ENCODE assay signal across 8 cellular contexts in genomic region chr17:80866050-80866793, GRCh38.
DNase-seq lines count a peak whose midpoint lies in the region; ATAC-seq and TF ChIP-seq lines count a peak whose summit lies in the region.

No MANE protein-coding gene starts in this region.

- H3K27me3 Mint-ChIP-seq in activated CD4-positive, alpha-beta memory T cell treated with anti-CD3 and anti-CD28 coated beads for 36 hours: no peaks in the 10 kb centered on the region
- H3K27me3 Mint-ChIP-seq in effector memory CD8-positive, alpha-beta T cell: no peaks in the 10 kb centered on the region
- H3K27me3 Mint-ChIP-seq in mesothelial cell of epicardium (ENCODE audit: low read depth): no peaks in the 10 kb centered on the region

- H3K4me1 Mint-ChIP-seq in activated CD4-positive, alpha-beta memory T cell treated with anti-CD3 and anti-CD28 coated beads for 36 hours (ENCODE audit: low read depth): peaks cover 76% of the 10 kb centered on the region
- H3K4me1 Mint-ChIP-seq in effector memory CD8-positive, alpha-beta T cell (ENCODE audit: low read depth in 2 of 2): peaks cover 20 to 28% of the 10 kb centered on the region in 2 donors
- H3K4me1 Mint-ChIP-seq in mesothelial cell of epicardium: peaks cover 2% of the 10 kb centered on the region

- CTCF ChIA-PET in activated CD4-positive, alpha-beta memory T cell treated with anti-CD3 and anti-CD28 coated beads for 36 hours (lab: Charles Lee): interaction anchor here (0.6 to 2.8 kb wide), 11 partner anchors 8 to 261 kb away, joined by 3 to 27 read pairs (median 4); no protein-coding TSS in a partner anchor

- H3K27ac Mint-ChIP-seq in activated CD4-positive, alpha-beta memory T cell treated with anti-CD3 and anti-CD28 coated beads for 36 hours: peak overlapping the region; percentile 80
- no peak overlapping the region for H3K27ac Mint-ChIP-seq in effector memory CD8-positive, alpha-beta T cell
- no peak overlapping the region for H3K27ac Mint-ChIP-seq in mesothelial cell of epicardium

- ATAC-seq in effector memory CD8-positive, alpha-beta T cell (replicated peaks): peak; percentile 85

- intact Hi-C loops in activated CD4-positive, alpha-beta memory T cell treated with anti-CD3 and anti-CD28 coated beads for 36 hours (cut with micrococcal nuclease): loop anchor here (1.0 to 2.0 kb wide), 3 partner anchors 11 to 33 kb away; no protein-coding TSS in a partner anchor

- TF ChIP-seq CTCF in AG09319 (IDR thresholded peaks at IDR 0.05; ENCODE audit: low read depth, low read length) (peak; percentile 87), mesothelial cell of epicardium (IDR thresholded peaks at IDR 0.05; ENCODE audit: unreplicated experiment) (peak; percentile 75)

- peak; percentile 15 for DNase-seq in AG09319 (ENCODE audit: extremely low read depth, low read depth)
- peak; percentile 50 for DNase-seq in HCEC 1CT
- peak; percentile 58 for DNase-seq in NCI-H774 (lab: John Stamatoyannopoulos, UW)
- peak; percentile 86 for DNase-seq in activated CD4-positive, alpha-beta memory T cell treated with anti-CD3 and anti-CD28 coated beads for 36 hours
- DNase-seq in effector memory CD8-positive, alpha-beta T cell: peak; percentile 52 to 66 (median 61)
- peak in 1 of 2 experiments; percentile 70 for DNase-seq in mesothelial cell of epicardium (ENCODE audit: low spot score in 2 of 2, unreplicated experiment in 2 of 2)
- peak; percentile 41 to 57 for DNase-seq in stimulated activated CD8-positive, alpha-beta memory T cell treated with anti-CD3 and anti-CD28 coated beads, Interleukin-7, amount 100 ng/mL, for 4 hours (ENCODE audit: low read depth in 2 of 2)
- DNase-seq in effector CD8-positive, alpha-beta T cell (lab: John Stamatoyannopoulos, UW): no peak

- peaks cover 31% of the 10 kb centered on the region for H3K36me3 Mint-ChIP-seq in activated CD4-positive, alpha-beta memory T cell treated with anti-CD3 and anti-CD28 coated beads for 36 hours
- H3K36me3 Mint-ChIP-seq in effector memory CD8-positive, alpha-beta T cell (ENCODE audit: insufficient read depth): no peaks in the 10 kb centered on the region
- H3K36me3 Mint-ChIP-seq in mesothelial cell of epicardium: peaks cover 26% of the 10 kb centered on the region

- H3K4me3 Mint-ChIP-seq in activated CD4-positive, alpha-beta memory T cell treated with anti-CD3 and anti-CD28 coated beads for 36 hours: no peak overlapping the region
- H3K4me3 Mint-ChIP-seq in effector memory CD8-positive, alpha-beta T cell: peak overlapping the region in 1 of 2 donors; percentile 32
- H3K4me3 Mint-ChIP-seq in mesothelial cell of epicardium: no peak overlapping the region

- POLR2A ChIA-PET in activated CD4-positive, alpha-beta memory T cell treated with anti-CD3 and anti-CD28 coated beads for 36 hours (lab: Charles Lee): interaction anchor here (1.0 to 1.1 kb wide), 2 partner anchors 9 to 26 kb away, joined by 5 read pairs; no protein-coding TSS in a partner anchor

- H3K9me3 Mint-ChIP-seq in activated CD4-positive, alpha-beta memory T cell treated with anti-CD3 and anti-CD28 coated beads for 36 hours: peaks cover 16% of the 10 kb centered on the region
- no peaks in the 10 kb centered on the region for H3K9me3 Mint-ChIP-seq in effector memory CD8-positive, alpha-beta T cell
- H3K9me3 Mint-ChIP-seq in mesothelial cell of epicardium: peaks cover 5% of the 10 kb centered on the region
